ENCODE assay signal across 26 cellular contexts in genomic region chr18:45237639-45238038, GRCh38.
"Had no signal": no experiment of that assay in that cellular context is flagged by ENCODE, and none has a peak within 500 bp of the region (broad histone marks: within the 10 kb centered on the region; RNA-seq: fewer than 3 reads in every experiment).

No MANE protein-coding gene starts in this region.

- H3K4me1 Mint-ChIP-seq: activated CD4-positive, alpha-beta memory T cell treated with anti-CD3 and anti-CD28 coated beads, Interleukin-2, amount 10 ng/mL, durations not matched to agents 7 days and 5 days; activated CD4-positive, alpha-beta T cell treated with anti-CD3 and anti-CD28 coated beads, Interleukin-2, amount 10 ng/mL, durations not matched to agents 7 days and 5 days; activated naive CD4-positive, alpha-beta T cell treated with anti-CD3 and anti-CD28 coated beads, Interleukin-2, amount 10 ng/mL, durations not matched to agents 7 days and 5 days; activated naive CD8-positive, alpha-beta T cell treated with anti-CD3 and anti-CD28 coated beads, Interleukin-2, amount 10 ng/mL, durations not matched to agents 7 days and 5 days; central memory CD8-positive, alpha-beta T cell had no signal

- H3K36me3 ChIP-seq: ascending aorta, brain microvascular endothelial cell, heart left ventricle had no signal

- H3K9me3 ChIP-seq: ascending aorta, heart left ventricle had no signal

- H3K27ac Mint-ChIP-seq: activated CD4-positive, alpha-beta memory T cell treated with anti-CD3 and anti-CD28 coated beads, Interleukin-2, amount 10 ng/mL, durations not matched to agents 7 days and 5 days; activated CD4-positive, alpha-beta T cell treated with anti-CD3 and anti-CD28 coated beads, Interleukin-2, amount 10 ng/mL, durations not matched to agents 7 days and 5 days; activated naive CD4-positive, alpha-beta T cell treated with anti-CD3 and anti-CD28 coated beads, Interleukin-2, amount 10 ng/mL, durations not matched to agents 7 days and 5 days; activated naive CD4-positive, alpha-beta T cell treated with anti-CD3 and anti-CD28 coated beads, Interleukin-2, amount 50 U/mL, for 72 hours; activated naive CD8-positive, alpha-beta T cell treated with anti-CD3 and anti-CD28 coated beads, Interleukin-2, amount 10 ng/mL, durations not matched to agents 7 days and 5 days; activated T-cell treated with anti-CD3 and anti-CD28 coated beads, Interleukin-2, amount 50 U/mL, for 24 hours; activated T-cell treated with anti-CD3 and anti-CD28 coated beads, Interleukin-2, amount 50 U/mL, for 72 hours had no signal

- H3K4me3 Mint-ChIP-seq: activated CD4-positive, alpha-beta memory T cell treated with anti-CD3 and anti-CD28 coated beads, Interleukin-2, amount 10 ng/mL, durations not matched to agents 7 days and 5 days; activated CD4-positive, alpha-beta T cell treated with anti-CD3 and anti-CD28 coated beads, Interleukin-2, amount 10 ng/mL, durations not matched to agents 7 days and 5 days; activated naive CD4-positive, alpha-beta T cell treated with anti-CD3 and anti-CD28 coated beads, Interleukin-2, amount 10 ng/mL, durations not matched to agents 7 days and 5 days; activated naive CD8-positive, alpha-beta T cell treated with anti-CD3 and anti-CD28 coated beads, Interleukin-2, amount 10 ng/mL, durations not matched to agents 7 days and 5 days; activated T-cell treated with anti-CD3 and anti-CD28 coated beads, Interleukin-2, amount 50 U/mL, for 24 hours; activated T-cell treated with anti-CD3 and anti-CD28 coated beads, Interleukin-2, amount 50 U/mL, for 72 hours; central memory CD8-positive, alpha-beta T cell had no signal

- ATAC-seq: activated naive CD4-positive, alpha-beta T cell treated with anti-CD3 and anti-CD28 coated beads, Interleukin-2, amount 50 U/mL, for 72 hours; activated T-cell treated with anti-CD3 and anti-CD28 coated beads, Interleukin-2, amount 50 U/mL, for 72 hours; esophagus mucosa; heart left ventricle had no signal

- FAIRE-seq: bronchial epithelial cell, colon, frontal cortex had no signal

- H3K27me3 ChIP-seq: ascending aorta, brain microvascular endothelial cell, heart left ventricle had no signal

- H3K27ac ChIP-seq: ascending aorta, brain microvascular endothelial cell, heart left ventricle had no signal

- H3K9me3 Mint-ChIP-seq: activated CD4-positive, alpha-beta memory T cell treated with anti-CD3 and anti-CD28 coated beads, Interleukin-2, amount 10 ng/mL, durations not matched to agents 7 days and 5 days; activated CD4-positive, alpha-beta T cell treated with anti-CD3 and anti-CD28 coated beads, Interleukin-2, amount 10 ng/mL, durations not matched to agents 7 days and 5 days; activated naive CD4-positive, alpha-beta T cell treated with anti-CD3 and anti-CD28 coated beads, Interleukin-2, amount 50 U/mL, for 72 hours; activated naive CD8-positive, alpha-beta T cell treated with anti-CD3 and anti-CD28 coated beads, Interleukin-2, amount 10 ng/mL, durations not matched to agents 7 days and 5 days; activated T-cell treated with anti-CD3 and anti-CD28 coated beads, Interleukin-2, amount 50 U/mL, for 24 hours; activated T-cell treated with anti-CD3 and anti-CD28 coated beads, Interleukin-2, amount 50 U/mL, for 72 hours; central memory CD8-positive, alpha-beta T cell had no signal

- H3K4me3 ChIP-seq: ascending aorta, heart left ventricle had no signal

- H3K4me1 ChIP-seq: ascending aorta had no signal

- H3K36me3 Mint-ChIP-seq: activated naive CD4-positive, alpha-beta T cell treated with anti-CD3 and anti-CD28 coated beads, Interleukin-2, amount 10 ng/mL, durations not matched to agents 7 days and 5 days; activated naive CD4-positive, alpha-beta T cell treated with anti-CD3 and anti-CD28 coated beads, Interleukin-2, amount 50 U/mL, for 72 hours; activated naive CD8-positive, alpha-beta T cell treated with anti-CD3 and anti-CD28 coated beads, Interleukin-2, amount 10 ng/mL, durations not matched to agents 7 days and 5 days had no signal

- DNase-seq: activated CD4-positive, alpha-beta memory T cell treated with anti-CD3 and anti-CD28 coated beads, Interleukin-2, amount 10 ng/mL, durations not matched to agents 7 days and 5 days; activated CD4-positive, alpha-beta T cell treated with anti-CD3 and anti-CD28 coated beads for 1 hour; activated CD4-positive, alpha-beta T cell treated with anti-CD3 and anti-CD28 coated beads for 4 hours; activated CD4-positive, alpha-beta T cell treated with anti-CD3 and anti-CD28 coated beads, Interleukin-2, amount 10 ng/mL, durations not matched to agents 7 days and 5 days; activated CD4-positive, alpha-beta T cell treated with anti-CD3 and anti-CD28 coated beads, Interleukin-2, amount 50 U/mL, for 4 hours; activated CD8-positive, alpha-beta memory T cell treated with anti-CD3 and anti-CD28 coated beads, Interleukin-2, amount 50 U/mL, for 48 hours; activated gamma-delta T cell; activated naive CD4-positive, alpha-beta T cell; activated naive CD4-positive, alpha-beta T cell treated with anti-CD3 and anti-CD28 coated beads, Interleukin-2, amount 10 ng/mL, durations not matched to agents 7 days and 5 days; activated naive CD8-positive, alpha-beta T cell treated with anti-CD3 and anti-CD28 coated beads, Interleukin-2, amount 10 ng/mL, durations not matched to agents 7 days and 5 days; activated T-cell treated with anti-CD3 and anti-CD28 coated beads for 4 hours; activated T-cell treated with anti-CD3 and anti-CD28 coated beads, Interleukin-2, amount 50 U/mL, for 24 hours; activated T-cell treated with anti-CD3 and anti-CD28 coated beads, Interleukin-2, amount 50 U/mL, for 72 hours; brain microvascular endothelial cell; cortex of kidney; effector CD8-positive, alpha-beta T cell; foreskin fibroblast; heart left ventricle; T-helper 2 cell had no signal

- H3K27me3 Mint-ChIP-seq: activated CD4-positive, alpha-beta memory T cell treated with anti-CD3 and anti-CD28 coated beads, Interleukin-2, amount 10 ng/mL, durations not matched to agents 7 days and 5 days; activated CD4-positive, alpha-beta T cell treated with anti-CD3 and anti-CD28 coated beads, Interleukin-2, amount 10 ng/mL, durations not matched to agents 7 days and 5 days; activated naive CD4-positive, alpha-beta T cell treated with anti-CD3 and anti-CD28 coated beads, Interleukin-2, amount 10 ng/mL, durations not matched to agents 7 days and 5 days; activated naive CD8-positive, alpha-beta T cell treated with anti-CD3 and anti-CD28 coated beads, Interleukin-2, amount 10 ng/mL, durations not matched to agents 7 days and 5 days had no signal
